ENCODE assay signal across 19 cellular contexts in genomic region chr9:121778252-121779225, GRCh38.
A peak's percentile ranks its signal among the peaks of the same experiment; 100 is the strongest.
DNase-seq lines count a peak whose midpoint lies in the region; ATAC-seq and TF ChIP-seq lines count a peak whose summit lies in the region.
"Had no signal": no experiment of that assay in that cellular context is flagged by ENCODE, and none has a peak within 500 bp of the region (broad histone marks: within the 10 kb centered on the region; RNA-seq: fewer than 3 reads in every experiment).

No MANE protein-coding gene starts in this region.

- ATAC-seq in gastrocnemius medialis (peak; percentile 79), HG02588 (IDR thresholded peaks at IDR 0.05; ENCODE audit: unreplicated experiment) (no peak), GM21786 (IDR thresholded peaks at IDR 0.05; ENCODE audit: unreplicated experiment) (no peak), upper lobe of left lung (ENCODE audit: low FRiP score in 2 of 2) (no peak)
- ATAC-seq: HepG2 had no signal

- TF ChIP-seq POLR2A in gastrocnemius medialis (IDR thresholded peaks at IDR 0.05) = peak in 1 of 2 donors; percentile 48
- no peak for TF ChIP-seq POLR2A in upper lobe of left lung (IDR thresholded peaks at IDR 0.05)

- H3K27me3 ChIP-seq in gastrocnemius medialis (no peaks in the 10 kb centered on the region), upper lobe of left lung (no peaks in the 10 kb centered on the region)
- H3K27me3 ChIP-seq: BLaER1 treated with 17β-estradiol and CSF1 and Interleukin-3, amounts not matched to agents 10 nM and 100 nM; left lung had no signal

- intact Hi-C loops in gastrocnemius medialis (cut with DNase I; ENCODE audit: low total_unique reads) = loop anchor here (10.0 kb wide), 1 partner anchor 206 kb away; no protein-coding TSS in a partner anchor
- intact Hi-C loops in posterior vena cava (cut with DNase I) = no loop called here

- H3K4me3 ChIP-seq in gastrocnemius medialis (no peak overlapping the region), upper lobe of left lung (no peak overlapping the region)
- H3K4me3 ChIP-seq: BLaER1 treated with 17β-estradiol and CSF1 and Interleukin-3, amounts not matched to agents 10 nM and 100 nM; left lung; skin epidermis had no signal

- H3K9me3 ChIP-seq in gastrocnemius medialis = no peaks in the 10 kb centered on the region
- H3K9me3 ChIP-seq in upper lobe of left lung = no peaks in the 10 kb centered on the region
- H3K9me3 ChIP-seq: left lung had no signal

- WGBS in upper lobe of left lung, 2 donors = 85 to 90% methylated on average over 4 of the region's 4 CpGs

- DNase-seq in NCI-H226 = peak; percentile 32
- DNase-seq in dermis blood vessel endothelial cell = peak; percentile 46
- peak; percentile 24 for DNase-seq in iris pigment epithelial cell (ENCODE audit: low read depth)
- DNase-seq in gastrocnemius medialis = peak in 1 of 2 donors; percentile 39
- DNase-seq in posterior vena cava (ENCODE audit: low spot score) = no peak
- DNase-seq in upper lobe of left lung = no peak
- DNase-seq: activated CD4-positive, CD25-positive, alpha-beta regulatory T cell treated with anti-CD3 and anti-CD28 coated beads, Interleukin-2, amount 50 U/mL, for 72 hours; activated naive CD4-positive, alpha-beta T cell treated with anti-CD3 and anti-CD28 coated beads, Interleukin-2, amount 50 U/mL, for 16 hours; DMS79 treated with DMSO at 0.1 percent for 48 hours; left lung; NCI-H2081 treated with DMSO at 0.1 percent for 48 hours; NCI-H748 treated with DMSO at 0.1 percent for 48 hours; stimulated activated naive CD4-positive, alpha-beta T cell treated with Interleukin-2 at 50 U/mL for 16 hours had no signal

- no peak for TF ChIP-seq EP300 in upper lobe of left lung (IDR thresholded peaks at IDR 0.05)

- H3K27ac ChIP-seq in gastrocnemius medialis (peak overlapping the region; percentile 62 to 84 (median 70)), upper lobe of left lung (peak overlapping the region in 2 of 4 donors; percentile 17 to 36)
- H3K27ac ChIP-seq: BLaER1 treated with 17β-estradiol and CSF1 and Interleukin-3, amounts not matched to agents 10 nM and 100 nM; epithelial cell of prostate had no signal

- no peak for TF ChIP-seq CTCF in gastrocnemius medialis (IDR thresholded peaks at IDR 0.05 in 4 of 5, conservative IDR thresholded peaks at IDR 0.05 in 1 of 5)
- TF ChIP-seq CTCF in upper lobe of left lung (IDR thresholded peaks at IDR 0.05) = no peak

- in situ Hi-C loops in gastrocnemius medialis (cut with MboI; ENCODE audit: low sequenced_read_pairs in 4 of 4) = no loop called here

- H3K4me1 ChIP-seq in gastrocnemius medialis (peaks cover 31 to 47% of the 10 kb centered on the region in 2 donors), upper lobe of left lung (peaks cover 3 to 12% (median 6%) of the 10 kb centered on the region in 4 donors)
- H3K4me1 ChIP-seq: left lung had no signal

- H3K36me3 ChIP-seq in gastrocnemius medialis = peaks cover 0 to 50% of the 10 kb centered on the region in 2 donors
- H3K36me3 ChIP-seq in upper lobe of left lung = peaks cover 21 to 84% (median 68%) of the 10 kb centered on the region in 4 donors

Comparison
In these comparisons a context has a peak if more than half of its experiments do, and no peak if none do; other contexts are left out.
1. DNase-seq: peak in NCI-H226 (single experiment), dermis blood vessel endothelial cell (single experiment) and iris pigment epithelial cell (single experiment); none in posterior vena cava (single experiment) and upper lobe of left lung (0 of 2).
2. ATAC-seq: peak in gastrocnemius medialis (2 of 2); none in HG02588 (single experiment), GM21786 (single experiment) and upper lobe of left lung (0 of 2).